In the genomic region with DNA sequence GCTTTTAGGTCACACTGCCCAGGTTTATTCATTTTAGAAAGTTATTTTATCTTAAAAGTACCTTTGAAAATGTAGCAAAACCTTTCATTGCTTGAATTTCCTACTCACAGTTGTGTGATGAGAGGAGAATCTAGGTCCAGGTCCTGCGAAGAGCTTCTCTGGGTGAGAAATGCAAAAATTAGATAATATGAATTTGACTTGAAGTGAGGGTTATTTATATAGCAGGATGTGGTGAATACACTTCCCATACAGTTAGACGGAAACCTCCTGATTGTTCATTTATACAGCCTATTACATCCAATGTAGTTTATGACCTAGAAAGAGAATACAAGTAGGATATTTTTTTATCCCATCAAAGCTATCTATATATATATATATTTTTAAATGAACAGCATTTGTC, we compare ENCODE assay signal across 9 cellular contexts. TPM values are rescaled to one million over a fixed set of nuclear protein-coding genes. Genes with fewer than 3 reads are reported as not detected.
DNase-seq lines count a peak whose midpoint lies in the region; ATAC-seq and TF ChIP-seq lines count a peak whose summit lies in the region.
"Had no signal": no experiment of that assay in that cellular context is flagged by ENCODE, and none has a peak within 500 bp of the region (broad histone marks: within the 10 kb centered on the region; RNA-seq: fewer than 3 reads in every experiment).

No MANE protein-coding gene starts in this region.

- peaks cover 0 to 3% (median 2%) of the 10 kb centered on the region in 5 experiments for H3K9me3 Mint-ChIP-seq in brain
- H3K9me3 Mint-ChIP-seq: natural killer cell treated with Interleukin-12 subunit alpha and Interleukin-12 subunit beta and Interleukin-15 and Interleukin-18, amount 100 ng/mL, for 72 hours had no signal

- H3K4me3 Mint-ChIP-seq in brain = peak overlapping the region in 3 of 5 experiments; percentile 50 to 72 (median 66)
- H3K4me3 Mint-ChIP-seq: natural killer cell treated with Interleukin-12 subunit alpha and Interleukin-12 subunit beta and Interleukin-15 and Interleukin-18, amount 100 ng/mL, for 72 hours had no signal

- ATAC-seq in GM18858 (IDR thresholded peaks at IDR 0.05; ENCODE audit: unreplicated experiment) = peak; percentile 82
- peak; percentile 75 for ATAC-seq in GM21619 (IDR thresholded peaks at IDR 0.05; ENCODE audit: unreplicated experiment)
- ATAC-seq in sciatic nerve = no peak

- peaks cover 19% of the 10 kb centered on the region for H3K36me3 Mint-ChIP-seq in brain

- TF ChIP-seq CTCF in brain (conservative IDR thresholded peaks at IDR 0.05) = no peak

- no peaks in the 10 kb centered on the region for H3K27me3 Mint-ChIP-seq in brain
- H3K27me3 Mint-ChIP-seq: natural killer cell treated with Interleukin-12 subunit alpha and Interleukin-12 subunit beta and Interleukin-15 and Interleukin-18, amount 100 ng/mL, for 72 hours had no signal

- peaks cover 67% of the 10 kb centered on the region for H3K4me1 Mint-ChIP-seq in brain

- H3K27ac Mint-ChIP-seq in brain = peak overlapping the region; percentile 55 to 93 (median 84)

- peak; percentile 63 to 73 for DNase-seq in Kasumi-1 (lab: John Stamatoyannopoulos, UW)
- DNase-seq in sciatic nerve (ENCODE audit: low spot score) = no peak
- no peak for DNase-seq in cerebellar nuclear complex (lab: John Stamatoyannopoulos, UW)
- no peak for DNase-seq in GF-D8 (lab: John Stamatoyannopoulos, UW)
- no peak for DNase-seq in activated gamma-delta T cell (lab: John Stamatoyannopoulos, UW)

- intact Hi-C loops in sciatic nerve (cut with DNase I) = no loop called here

RNA-seq across cellular contexts. Expression of gene CDKAL1, which starts 30.5 kb away (rescaled TPM):
- 21.7 TPM for polyA plus RNA-seq in brain (ENCODE audit: insufficient read depth, low read depth, low replicate concordance)
- 20.5 TPM for total RNA-seq in sciatic nerve

Comparison
In these comparisons a context has a peak if more than half of its experiments do, and no peak if none do; other contexts are left out.
1. DNase-seq: peak in Kasumi-1 (2 of 2); none in sciatic nerve (single experiment), cerebellar nuclear complex (0 of 2), GF-D8 (single experiment) and activated gamma-delta T cell (single experiment).